ENCODE assay signal across 19 cellular contexts in genomic region chr5:132269635-132270344, GRCh38. TPM values are rescaled to one million over a fixed set of nuclear protein-coding genes. Genes with fewer than 3 reads are reported as not detected.
DNase-seq lines count a peak whose midpoint lies in the region; ATAC-seq, FAIRE-seq and TF ChIP-seq lines count a peak whose summit lies in the region.
"Had no signal": no experiment of that assay in that cellular context is flagged by ENCODE, and none has a peak within 500 bp of the region (broad histone marks: within the 10 kb centered on the region; RNA-seq: fewer than 3 reads in every experiment).

No MANE protein-coding gene starts in this region.

- no peak overlapping the region for H3K56ac ChIP-seq in IMR-90 (ENCODE audit: extremely low read depth, insufficient read depth, low read length)

- peak overlapping the region; percentile 85 for H3K14ac ChIP-seq in IMR-90 (replicated peaks; ENCODE audit: low read depth, low read length)

- RAD21 ChIA-PET in GM12878 (lab: Charles Lee; ENCODE audit: unreplicated experiment) = interaction anchor here (0.7 to 3.1 kb wide), 8 partner anchors 10 to 231 kb away, joined by 3 to 26 read pairs (median 6); partner anchors contain the start of genes P4HA2 and SLC22A4

- 100% methylated on average over 1 of the region's 3 CpGs; no CpG with 5 or more reads in 1 of the 2 experiments for WGBS in IMR-90 (ENCODE audit: extremely low coverage in 2 of 2, insufficient read length in 1 of 2), 2 experiments
- WGBS in GM12878 (ENCODE audit: insufficient coverage, insufficient replicate concordance, low lambda C conversion rate, missing lambda C conversion rate) = 50% methylated on average over 3 of the region's 3 CpGs

- peak overlapping the region; percentile 62 for H2BK5ac ChIP-seq in IMR-90 (ENCODE audit: low read depth, low read length, poor library complexity, severe bottlenecking)

- no peak for FAIRE-seq in GM12878 (lab: Jason Lieb, UNC)

- TF ChIP-seq POLR2A in IMR-90 (IDR thresholded peaks at IDR 0.05; ENCODE audit: low read depth, low read length) (no peak), GM12878 (IDR thresholded peaks at IDR 0.05; ENCODE audit: low read depth, low read length) (no peak)

- 0 out of 2 replicates have a peak overlapping the region, but pooled peaks have one; percentile 13 for H3K18ac ChIP-seq in IMR-90 (ENCODE audit: low read depth, low read length)

- H3K9me3 ChIP-seq in IMR-90 (ENCODE audit: control insufficient read depth, insufficient read depth, low read length) (no peaks in the 10 kb centered on the region), GM12878 (replicated peaks; ENCODE audit: control insufficient read depth, insufficient read depth, low read length) (no peaks in the 10 kb centered on the region), tibial artery (no peaks in the 10 kb centered on the region)

- H3K79me1 ChIP-seq in IMR-90 (ENCODE audit: low read depth in 1 of 2, low read length in 2 of 2) = peaks cover 20 to 58% of the 10 kb centered on the region in 2 experiments

- H2BK120ac ChIP-seq in IMR-90 (ENCODE audit: low read depth, low read length) = peak overlapping the region; percentile 39

- POLR2A ChIA-PET in IMR-90 (lab: Charles Lee; ENCODE audit: unreplicated experiment) (interaction anchor here (0.6 to 1.0 kb wide), 2 partner anchors 11 to 188 kb away, joined by 3 to 8 read pairs; no protein-coding TSS in a partner anchor), GM12878 (lab: Charles Lee) (interaction anchor here (1.1 to 3.3 kb wide), 3 partner anchors 9 to 32 kb away, joined by 3 to 10 read pairs (median 5); partner anchors contain the start of gene SLC22A4)

- H3K9ac ChIP-seq in IMR-90 (ENCODE audit: low read depth, low read length) (no peak overlapping the region), GM12878 (ENCODE audit: control insufficient read depth, insufficient read depth, low read length) (no peak overlapping the region)

- TF ChIP-seq EP300 in GM12878 (IDR thresholded peaks at IDR 0.05; ENCODE audit: borderline replicate concordance in 1 of 2, control insufficient read depth in 1 of 2, low read depth in 2 of 2, low read length in 2 of 2) = no peak

- SMC1A ChIA-PET in GM12878 (lab: Charles Lee; ENCODE audit: uncharacterized antibody, unreplicated experiment) = interaction anchor here (1.2 to 4.3 kb wide), 5 partner anchors 9 to 234 kb away, joined by 3 to 33 read pairs (median 5); no protein-coding TSS in a partner anchor

- TF ChIP-seq RAD21 in IMR-90 (IDR thresholded peaks at IDR 0.05; ENCODE audit: low read length) (no peak), GM12878 (IDR thresholded peaks at IDR 0.05; ENCODE audit: insufficient read depth, low read depth, low read length) (no peak)

- H3K79me2 ChIP-seq in GM12878 (ENCODE audit: control insufficient read depth, insufficient read depth, low read length) = no peaks in the 10 kb centered on the region

- ATAC-seq in IMR-90 (ENCODE audit: low read depth) (no peak), GM12878 (peak; percentile 44), GM19395 (IDR thresholded peaks at IDR 0.05; ENCODE audit: unreplicated experiment) (no peak)
- ATAC-seq: left cardiac atrium, PC-3 had no signal

- no peak overlapping the region for H2AFZ ChIP-seq in IMR-90 (replicated peaks; ENCODE audit: low read length, poor library complexity)
- H2AFZ ChIP-seq in GM12878 (ENCODE audit: control insufficient read depth, low read depth, low read length) = no peak overlapping the region

- peak overlapping the region; percentile 87 for H2AK9ac ChIP-seq in IMR-90 (replicated peaks; ENCODE audit: low read depth, low read length, poor library complexity)

- H2BK15ac ChIP-seq in IMR-90 (ENCODE audit: low read depth, low read length) = peak overlapping the region; percentile 11; the same call in 1 of the 3 replicates

- H3K36me3 ChIP-seq in IMR-90 (ENCODE audit: control insufficient read depth, insufficient read depth, low read length) (peaks cover 66% of the 10 kb centered on the region), GM12878 (ENCODE audit: control insufficient read depth in 2 of 2, insufficient read depth in 2 of 2, low read length in 1 of 2) (no peaks in the 10 kb centered on the region), tibial artery (peaks cover 0 to 77% (median 40%) of the 10 kb centered on the region in 3 donors)
- H3K36me3 ChIP-seq: cardiac muscle cell had no signal

- dilution Hi-C loops in IMR-90 (cut with HindIII; ENCODE audit: low sequenced_read_pairs, unreplicated experiment) = no loop called here

- in situ Hi-C loops in IMR-90 (cut with MboI; ENCODE audit: low sequenced_read_pairs) (no loop called here), GM12878 (cut with MboI) (no loop called here)

- no TSS peak for BruUV-seq in IMR-90 (replicated peaks; lab: Mats Ljungman, UMichigan)
- no TSS peak for BruUV-seq in GM12878 (replicated peaks; lab: Mats Ljungman, UMichigan)

- H4K20me1 ChIP-seq in IMR-90 (ENCODE audit: insufficient read depth, low read length) (peaks cover 3% of the 10 kb centered on the region), GM12878 (ENCODE audit: control insufficient read depth, insufficient read depth) (no peaks in the 10 kb centered on the region)

- H2AK5ac ChIP-seq in IMR-90 (ENCODE audit: low read depth, low read length) = peak overlapping the region; percentile 87

- H3K23ac ChIP-seq in IMR-90 (ENCODE audit: low read depth, low read length) = peak overlapping the region; percentile 46; the same call in 1 of the 2 replicates

- H3K4me3 ChIP-seq in IMR-90 (ENCODE audit: insufficient read depth, low read depth, low read length) (no peak overlapping the region), GM12878 (no peak overlapping the region), tibial artery (no peak overlapping the region)
- H3K4me3 ChIP-seq: cardiac muscle cell had no signal

- intact Hi-C loops in IMR-90 (cut with micrococcal nuclease) = loop anchor here (2.0 kb wide), 1 partner anchor 99 kb away; the partner anchor contains the start of gene SLC22A5
- intact Hi-C loops in GM12878 (cut with micrococcal nuclease; ENCODE audit: unreplicated experiment) = loop anchor here (2.0 to 5.0 kb wide), 3 partner anchors 31 to 233 kb away; no protein-coding TSS in a partner anchor
- intact Hi-C loops in tibial artery (cut with DNase I; ENCODE audit: low total_unique reads) = no loop called here

- H4K91ac ChIP-seq in IMR-90 (ENCODE audit: insufficient read depth, low read depth, low read length) = peak overlapping the region; percentile 73

- H2BK20ac ChIP-seq in IMR-90 (ENCODE audit: low read depth, low read length) = no peak overlapping the region

- no peak overlapping the region for H3K4me2 ChIP-seq in IMR-90 (ENCODE audit: low read depth, low read length)
- no peak overlapping the region for H3K4me2 ChIP-seq in GM12878 (ENCODE audit: control insufficient read depth, insufficient read depth)

- CTCF ChIA-PET in IMR-90 (lab: Yijun Ruan, JAX) (no interaction called here), GM12878 (lab: Yijun Ruan, JAX) (interaction anchor here (0.9 to 11.6 kb wide), 9 partner anchors 10 to 103 kb away, joined by 3 to 117 read pairs (median 5); partner anchors contain the start of gene SLC22A5)

- H4K5ac ChIP-seq in IMR-90 (ENCODE audit: low read depth, low read length) = no peak overlapping the region; the same call in 1 of the 2 replicates

- no peaks in the 10 kb centered on the region for H3K27me3 ChIP-seq in IMR-90 (ENCODE audit: control insufficient read depth, insufficient read depth, low read length)
- no peaks in the 10 kb centered on the region for H3K27me3 ChIP-seq in GM12878 (replicated peaks in 1 of 2; ENCODE audit: control insufficient read depth in 2 of 2, insufficient read depth in 2 of 2, low read length in 1 of 2)
- no peaks in the 10 kb centered on the region for H3K27me3 ChIP-seq in layer of hippocampus (ENCODE audit: control insufficient read depth, insufficient read depth, low read length)
- H3K27me3 ChIP-seq in tibial artery = no peaks in the 10 kb centered on the region
- H3K27me3 ChIP-seq: cardiac muscle cell had no signal

- H3K4ac ChIP-seq in IMR-90 (ENCODE audit: low read depth, low read length) = peak overlapping the region; percentile 85

- H3K27ac ChIP-seq in IMR-90 (ENCODE audit: insufficient read depth, low read length) = 0 out of 2 replicates have a peak overlapping the region, but pooled peaks have one; percentile 3
- 0 out of 2 replicates have a peak overlapping the region, but pooled peaks have one; percentile 59 for H3K27ac ChIP-seq in GM12878 (ENCODE audit: control insufficient read depth, insufficient read depth)
- peak overlapping the region; percentile 1 for H3K27ac ChIP-seq in layer of hippocampus (ENCODE audit: low read depth, low read length)
- H3K27ac ChIP-seq in tibial artery = peak overlapping the region; percentile 6 to 27
- H3K27ac ChIP-seq: cardiac muscle cell had no signal

- TF ChIP-seq CTCF in IMR-90 (conservative IDR thresholded peaks at IDR 0.05; ENCODE audit: low read depth, low read length) (no peak), GM12878 (IDR thresholded peaks at IDR 0.05 in 2 of 3, conservative IDR thresholded peaks at IDR 0.05 in 1 of 3; ENCODE audit: control insufficient read depth in 2 of 3, extremely low read depth in 1 of 3, insufficient read depth in 1 of 3, low read depth in 3 of 3, low read length in 3 of 3) (no peak), tibial artery (IDR thresholded peaks at IDR 0.05) (no peak)

- peak overlapping the region in 1 of 2 experiments; percentile 66; a peak in 3 of 4 replicates for H4K8ac ChIP-seq in IMR-90 (ENCODE audit: low read depth in 2 of 2, low read length in 2 of 2)

- DNase-seq in IMR-90 (no peak), GM12878 (ENCODE audit: low read depth, low spot score) (no peak), tibial artery (no peak), DMS53 (lab: John Stamatoyannopoulos, UW) (no peak), NCI-H187 (lab: John Stamatoyannopoulos, UW) (no peak)
- no peak for DNase-seq in activated CD4-positive, alpha-beta T cell treated with anti-CD3 and anti-CD28 coated beads, Interleukin-2, amount 50 U/mL, for 4 hours
- DNase-seq: activated CD4-positive, alpha-beta memory T cell treated with anti-CD3 and anti-CD28 coated beads for 36 hours; activated naive CD8-positive, alpha-beta T cell treated with anti-CD3 and anti-CD28 coated beads for 36 hours; activated T-cell treated with anti-CD3 and anti-CD28 coated beads, Interleukin-2, amount 50 U/mL, for 72 hours; effector CD4-positive, alpha-beta T cell; left cardiac atrium; NCI-H1105; NCI-H526 treated with DMSO at 0.1 percent for 48 hours; PC-3; stimulated activated CD4-positive, alpha-beta T cell treated with anti-CD3 and anti-CD28 coated beads, Interleukin-2, amount 100 ng/mL, for 48 hours had no signal

- peaks cover 50% of the 10 kb centered on the region for H3K9me1 ChIP-seq in IMR-90 (ENCODE audit: insufficient read depth, low read length)

- H3K4me1 ChIP-seq in IMR-90 (ENCODE audit: control insufficient read depth, insufficient read depth, low read length) (peaks cover 37% of the 10 kb centered on the region), GM12878 (ENCODE audit: control insufficient read depth, insufficient read depth, low read length) (peaks cover 34% of the 10 kb centered on the region), tibial artery (peaks cover 0 to 47% (median 21%) of the 10 kb centered on the region in 4 donors)

RNA-seq across cellular contexts. Expression of gene PDLIM4, which starts 12.3 kb away (rescaled TPM):
- total RNA-seq in IMR-90 (2012; rRNA removed) (61.1 and 97.5 TPM in 2 replicates), GM12878 (2014; rRNA removed) (0.22 and 0.62 TPM in 2 replicates), GM12878 (2014; rRNA removed; fragmentation: Illumina TruSeq; extraction: Trizol) (0.18 TPM in 1 of 2 replicates, not detected in the other), GM12878 (2021) (0.24 and 0.36 TPM in 2 replicates)
- polyA plus RNA-seq in IMR-90 (2012; rRNA removed) (214 and 225 TPM in 2 replicates), GM12878 (2011; rRNA removed) (0.69 and 1.7 TPM in 2 replicates), GM12878 (2014; fragmentation: Illumina TruSeq; extraction: Trizol) (not detected in 2 replicates), GM12878 (2014; fragmentation: Nextera tagmentation; extraction: Ambion mirVana) (not detected), GM12878 (2014; rRNA removed) (0.13 and 0.51 TPM in 2 replicates), GM12878 (2016; fragmentation: Nextera tagmentation; extraction: Ambion mirVana) (under 1 TPM; 0.39 to 0.86 TPM)
- 62.0 and 132 TPM in 2 replicates for polyA plus RNA-seq in IMR-90 (2012; cell fraction: cytosol; rRNA removed)
- 199 and 416 TPM in 2 replicates for polyA plus RNA-seq in IMR-90 (2012; cell fraction: nucleus; rRNA removed; ENCODE audit: low replicate concordance)
- 5.2 and 5.4 TPM in 2 replicates for total RNA-seq in GM12878 (2013; cell fraction: nucleolus; rRNA removed)
- polyA plus RNA-seq in GM12878 (2011; ENCODE audit: low read depth) = not detected
- 3.7 TPM in 2 replicates for polyA plus RNA-seq in GM12878 (2011; cell fraction: cytosol; rRNA removed)
- polyA plus RNA-seq in GM12878 (2011; cell fraction: nucleus; rRNA removed) = 9.9 and 11.1 TPM in 2 replicates
- 0.73 and 1.2 TPM in 2 replicates for polyA plus RNA-seq in GM12878 (2012)
- 0.80 and 1.6 TPM in 2 replicates for polyA minus RNA-seq in GM12878 (2011; rRNA and poly(A)+ RNA removed)
- 0.94 and 1.9 TPM in 2 replicates for polyA minus RNA-seq in GM12878 (2011; cell fraction: cytosol; rRNA and poly(A)+ RNA removed)
- 2.5 and 2.8 TPM in 2 replicates for polyA minus RNA-seq in GM12878 (2011; cell fraction: nucleus; rRNA and poly(A)+ RNA removed)
- total RNA-seq: activated CD4-positive, alpha-beta memory T cell treated with anti-CD3 and anti-CD28 coated beads for 36 hours; G401 had no signal

RNA-seq across cellular contexts. Expression of gene SLC22A4, which starts 24.4 kb away (rescaled TPM):
- total RNA-seq in IMR-90 (2012; rRNA removed) = 2.8 and 3.2 TPM in 2 replicates
- 2.5 and 2.6 TPM in 2 replicates for polyA plus RNA-seq in IMR-90 (2012; rRNA removed)
- polyA plus RNA-seq in IMR-90 (2012; cell fraction: cytosol; rRNA removed) = 1.2 and 2.1 TPM in 2 replicates
- 7.0 and 12.7 TPM in 2 replicates for polyA plus RNA-seq in IMR-90 (2012; cell fraction: nucleus; rRNA removed; ENCODE audit: low replicate concordance)
- total RNA-seq in GM12878 (2013; cell fraction: nucleolus; rRNA removed) = 0.44 TPM in 1 of 2 replicates, not detected in the other
- 0.11 and 0.27 TPM in 2 replicates for total RNA-seq in GM12878 (2014; rRNA removed)
- total RNA-seq in GM12878 (2014; rRNA removed; fragmentation: Illumina TruSeq; extraction: Trizol) = 0.09 TPM in 1 of 2 replicates, not detected in the other
- 0.13 and 0.21 TPM in 2 replicates for total RNA-seq in GM12878 (2021)
- not detected for polyA plus RNA-seq in GM12878 (2011; ENCODE audit: low read depth)
- polyA plus RNA-seq in GM12878 (2011; rRNA removed) = 0.06 and 0.10 TPM in 2 replicates
- 0.04 and 0.08 TPM in 2 replicates for polyA plus RNA-seq in GM12878 (2011; cell fraction: cytosol; rRNA removed)
- 0.29 and 0.39 TPM in 2 replicates for polyA plus RNA-seq in GM12878 (2011; cell fraction: nucleus; rRNA removed)
- 0.06 TPM in 1 of 2 replicates, not detected in the other for polyA plus RNA-seq in GM12878 (2012)
- polyA plus RNA-seq in GM12878 (2014; fragmentation: Illumina TruSeq; extraction: Trizol) = 0.04 and 0.17 TPM in 2 replicates
- polyA plus RNA-seq in GM12878 (2014; fragmentation: Nextera tagmentation; extraction: Ambion mirVana) = under 1 TPM in 1 of 2 experiments, not detected in 1; 0.05 TPM
- 0.04 and 0.61 TPM in 2 replicates for polyA plus RNA-seq in GM12878 (2014; rRNA removed)
- polyA plus RNA-seq in GM12878 (2016; fragmentation: Nextera tagmentation; extraction: Ambion mirVana) = under 1 TPM in 1 of 2 experiments, not detected in 1; 0.32 TPM
- polyA minus RNA-seq in GM12878 (2011; rRNA and poly(A)+ RNA removed) = 0.29 TPM in 1 of 2 replicates, not detected in the other
- 0.83 TPM in 1 of 2 replicates, not detected in the other for polyA minus RNA-seq in GM12878 (2011; cell fraction: cytosol; rRNA and poly(A)+ RNA removed)
- 0.48 and 0.77 TPM in 2 replicates for polyA minus RNA-seq in GM12878 (2011; cell fraction: nucleus; rRNA and poly(A)+ RNA removed)
- total RNA-seq: G401 had no signal

RNA-seq across cellular contexts. Expression of gene P4HA2, which starts 42.1 kb away (rescaled TPM):
- 190 and 225 TPM in 2 replicates for total RNA-seq in IMR-90 (2012; rRNA removed)
- polyA plus RNA-seq in IMR-90 (2012; rRNA removed) = 184 and 186 TPM in 2 replicates
- polyA plus RNA-seq in IMR-90 (2012; cell fraction: cytosol; rRNA removed) = 144 and 191 TPM in 2 replicates
- 99.1 and 183 TPM in 2 replicates for polyA plus RNA-seq in IMR-90 (2012; cell fraction: nucleus; rRNA removed; ENCODE audit: low replicate concordance)
- 72.1 and 75.2 TPM in 2 replicates for total RNA-seq in GM12878 (2013; cell fraction: nucleolus; rRNA removed)
- 6.9 and 7.7 TPM in 2 replicates for total RNA-seq in GM12878 (2014; rRNA removed)
- total RNA-seq in GM12878 (2014; rRNA removed; fragmentation: Illumina TruSeq; extraction: Trizol) = 5.4 and 6.2 TPM in 2 replicates
- 7.3 and 7.9 TPM in 2 replicates for total RNA-seq in GM12878 (2021)
- 12.8 TPM for polyA plus RNA-seq in GM12878 (2011; ENCODE audit: low read depth)
- polyA plus RNA-seq in GM12878 (2011; rRNA removed) = 7.2 and 7.6 TPM in 2 replicates
- polyA plus RNA-seq in GM12878 (2011; cell fraction: cytosol; rRNA removed) = 7.4 and 8.9 TPM in 2 replicates
- polyA plus RNA-seq in GM12878 (2011; cell fraction: nucleus; rRNA removed) = 7.2 and 16.1 TPM in 2 replicates
- polyA plus RNA-seq in GM12878 (2012) = 11.7 and 12.9 TPM in 2 replicates
- polyA plus RNA-seq in GM12878 (2014; fragmentation: Illumina TruSeq; extraction: Trizol) = 4.9 and 6.0 TPM in 2 replicates
- 10 to 100 TPM in 1 of 2 experiments, 1 to 10 TPM in 1; 9.1 to 10.6 TPM for polyA plus RNA-seq in GM12878 (2014; fragmentation: Nextera tagmentation; extraction: Ambion mirVana)
- polyA plus RNA-seq in GM12878 (2014; rRNA removed) = 4.7 and 5.7 TPM in 2 replicates
- 10 to 100 TPM in 1 of 2 experiments, 1 to 10 TPM in 1; 7.4 to 10.9 TPM for polyA plus RNA-seq in GM12878 (2016; fragmentation: Nextera tagmentation; extraction: Ambion mirVana)
- 9.7 and 11.3 TPM in 2 replicates for polyA minus RNA-seq in GM12878 (2011; rRNA and poly(A)+ RNA removed)
- 2.1 and 2.3 TPM in 2 replicates for polyA minus RNA-seq in GM12878 (2011; cell fraction: cytosol; rRNA and poly(A)+ RNA removed)
- 2.5 and 4.0 TPM in 2 replicates for polyA minus RNA-seq in GM12878 (2011; cell fraction: nucleus; rRNA and poly(A)+ RNA removed)

Comparison
In these comparisons a context has a peak if more than half of its experiments do, and no peak if none do; other contexts are left out.
1. H3K27ac ChIP-seq: peak in every context shown above with its lines; median percentile 59 in GM12878; 16 in tibial artery; 3 in IMR-90; 1 in layer of hippocampus.